Comparison of ENCODE assay signal across 1 cellular context in the genomic region with DNA sequence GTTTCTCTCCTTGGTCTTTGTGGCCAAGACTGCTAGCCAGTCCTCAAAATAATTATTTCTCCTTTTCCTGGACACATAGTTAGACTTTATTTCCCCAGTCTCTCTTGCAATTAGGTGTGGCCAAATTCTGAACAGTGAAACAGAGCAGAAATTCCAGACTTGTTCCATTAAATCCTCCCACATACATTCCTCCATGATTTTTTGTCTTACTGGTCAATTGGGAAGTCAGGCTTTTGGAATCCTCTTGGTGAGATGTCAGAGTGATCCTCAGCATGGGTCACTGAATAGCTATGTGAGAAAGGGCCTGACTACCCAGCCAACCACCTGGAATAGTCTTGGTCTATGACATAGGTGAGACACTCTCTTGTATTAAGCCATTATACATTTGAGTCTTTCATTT.
TF ChIP-seq lines count a peak whose summit lies in the region.

No MANE protein-coding gene starts in this region.

TF ChIP-seq in IMR-90, 13 proteins besides CTCF, POLR2A, EP300 and RAD21:
- 0 out of 2 replicates have a peak, but pooled peaks have one; percentile 23 for TF ChIP-seq FOS (IDR thresholded peaks at IDR 0.05; ENCODE audit: low read depth, low read length)
- TF ChIP-seq BHLHE40 (IDR thresholded peaks at IDR 0.05; ENCODE audit: low read depth, low read length) = peak; percentile 18; the same call in 1 of the 2 replicates
- TF ChIP-seq NFE2L2 (IDR thresholded peaks at IDR 0.05; ENCODE audit: low read depth, low read length) = no peak
